Comparison of ENCODE assay signal across 25 cellular contexts in the genomic region with DNA sequence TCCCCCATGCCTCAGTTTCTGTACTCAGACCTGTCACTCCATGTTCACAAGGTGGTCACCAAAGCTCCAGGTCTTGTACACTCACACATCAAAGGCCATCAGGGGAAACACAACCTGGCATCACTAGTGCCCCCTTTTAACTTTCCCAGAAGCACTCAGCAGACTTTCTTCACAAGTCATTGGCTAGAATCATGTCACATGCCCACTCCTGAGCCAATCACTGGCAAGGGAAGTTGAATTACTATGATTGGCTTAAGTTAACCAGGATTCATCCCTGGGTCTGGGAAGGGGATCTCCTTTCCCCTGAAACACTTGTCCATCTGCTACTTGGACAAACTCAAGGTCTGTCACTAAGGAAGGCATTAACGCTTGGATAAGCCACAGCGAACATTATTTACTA.
A peak's percentile ranks its signal among the peaks of the same experiment; 100 is the strongest.
DNase-seq lines count a peak whose midpoint lies in the region; ATAC-seq, FAIRE-seq and TF ChIP-seq lines count a peak whose summit lies in the region.
"Had no signal": no experiment of that assay in that cellular context is flagged by ENCODE, and none has a peak within 500 bp of the region (broad histone marks: within the 10 kb centered on the region; RNA-seq: fewer than 3 reads in every experiment).

No MANE protein-coding gene starts in this region.

- no peak overlapping the region for H3K4me3 ChIP-seq in A549
- H3K4me3 ChIP-seq in CD4-positive, CD25-positive, alpha-beta regulatory T cell (ENCODE audit: low read depth, low read length) = no peak overlapping the region
- no peak overlapping the region for H3K4me3 ChIP-seq in WERI-Rb-1 (ENCODE audit: low read depth, low read length)
- no peak overlapping the region for H3K4me3 ChIP-seq in endodermal cell (ENCODE audit: low read length)
- H3K4me3 ChIP-seq: MG63, PC-9, SJCRH30 had no signal

- no peak overlapping the region for H3K27ac ChIP-seq in A549
- H3K27ac ChIP-seq in CD4-positive, CD25-positive, alpha-beta regulatory T cell (ENCODE audit: insufficient read depth, low read length, poor library complexity, severe bottlenecking) = peak overlapping the region; percentile 64
- H3K27ac ChIP-seq in WERI-Rb-1 = peak overlapping the region; percentile 20; the same call in 1 of the 2 replicates
- no peak overlapping the region for H3K27ac ChIP-seq in endodermal cell (ENCODE audit: low read depth, low read length)
- H3K27ac ChIP-seq: C4-2B, PC-9, SJCRH30 had no signal

- H3K4me3 Mint-ChIP-seq in CD4-positive, CD25-positive, alpha-beta regulatory T cell = peak overlapping the region in 1 of 4 donors; percentile 76
- H3K4me3 Mint-ChIP-seq in endodermal cell = no peak overlapping the region
- H3K4me3 Mint-ChIP-seq: B cell had no signal

- H3K9me3 Mint-ChIP-seq in CD4-positive, CD25-positive, alpha-beta regulatory T cell = peaks cover 0 to 10% (median 3%) of the 10 kb centered on the region in 7 donors
- H3K9me3 Mint-ChIP-seq in endodermal cell = peaks cover 17% of the 10 kb centered on the region

- H3K27me3 ChIP-seq in CD4-positive, CD25-positive, alpha-beta regulatory T cell (ENCODE audit: control insufficient read depth, insufficient read depth, low read length) = no peaks in the 10 kb centered on the region
- no peaks in the 10 kb centered on the region for H3K27me3 ChIP-seq in WERI-Rb-1 (ENCODE audit: insufficient read depth, low read depth, severe bottlenecking)
- H3K27me3 ChIP-seq in endodermal cell (ENCODE audit: control insufficient read depth, insufficient read depth, low read length, poor library complexity, severe bottlenecking) = no peaks in the 10 kb centered on the region
- H3K27me3 ChIP-seq: MG63, SJCRH30 had no signal

- POLR2A ChIA-PET in A549 (lab: Yijun Ruan, JAX) = no interaction called here

- TF ChIP-seq CTCF in A549 (IDR thresholded peaks at IDR 0.05) = no peak
- no peak for TF ChIP-seq CTCF in WERI-Rb-1 (IDR thresholded peaks at IDR 0.05; ENCODE audit: low read depth, low read length)
- no peak for TF ChIP-seq CTCF in endodermal cell (conservative IDR thresholded peaks at IDR 0.05)

- TF ChIP-seq RAD21 in A549 (conservative IDR thresholded peaks at IDR 0.05 in 1 of 2, IDR thresholded peaks at IDR 0.05 in 1 of 2) = no peak

- TF ChIP-seq POLR2A in A549 (IDR thresholded peaks at IDR 0.05; ENCODE audit: low read length) = no peak

- ATAC-seq in A549 (no peak), HG02840 (IDR thresholded peaks at IDR 0.05; ENCODE audit: low FRiP score, unreplicated experiment) (no peak), HG03469 (IDR thresholded peaks at IDR 0.05; ENCODE audit: unreplicated experiment) (no peak)
- ATAC-seq in CD4-positive, CD25-positive, alpha-beta regulatory T cell (ENCODE audit: low read depth in 2 of 2) = no peak
- ATAC-seq: Right ventricle myocardium inferior, SK-N-SH treated with all-trans-retinoic acid at 6 μM for 48 hours had no signal

- peaks cover 5% of the 10 kb centered on the region; the same call in 1 of the 3 replicates for H3K9me3 ChIP-seq in A549
- H3K9me3 ChIP-seq in CD4-positive, CD25-positive, alpha-beta regulatory T cell (ENCODE audit: control insufficient read depth in 2 of 2, low read length in 2 of 2) = peaks cover 0 to 4% of the 10 kb centered on the region in 2 experiments
- peaks cover 10% of the 10 kb centered on the region for H3K9me3 ChIP-seq in WERI-Rb-1 (ENCODE audit: severe bottlenecking)
- peaks cover 15% of the 10 kb centered on the region for H3K9me3 ChIP-seq in endodermal cell (ENCODE audit: control insufficient read depth, low read length)

- DNase-seq in A549 (ENCODE audit: low read depth in 1 of 2, low spot score in 1 of 2) (no peak), NAMALWA (ENCODE audit: low spot score) (peak; percentile 17), WERI-Rb-1 (peak; percentile 55), endodermal cell (no peak)
- no peak for DNase-seq in CD4-positive, CD25-positive, alpha-beta regulatory T cell
- DNase-seq: KG1, MG63, NCI-H1048, NCI-H1417, NCI-H1694, NCI-H2081, NCI-H226, NCI-H510A, NCI-H774, SJCRH30 had no signal

- H3K36me3 Mint-ChIP-seq in CD4-positive, CD25-positive, alpha-beta regulatory T cell = peaks cover 3% of the 10 kb centered on the region
- H3K36me3 Mint-ChIP-seq in endodermal cell (ENCODE audit: low read depth) = no peaks in the 10 kb centered on the region

- peak overlapping the region; percentile 80 to 95 (median 94) for H3K27ac Mint-ChIP-seq in CD4-positive, CD25-positive, alpha-beta regulatory T cell
- H3K27ac Mint-ChIP-seq in endodermal cell = no peak overlapping the region
- H3K27ac Mint-ChIP-seq: B cell had no signal

- no peaks in the 10 kb centered on the region for H3K27me3 Mint-ChIP-seq in CD4-positive, CD25-positive, alpha-beta regulatory T cell
- no peaks in the 10 kb centered on the region for H3K27me3 Mint-ChIP-seq in endodermal cell (ENCODE audit: insufficient read depth)
- H3K27me3 Mint-ChIP-seq: B cell had no signal

- WGBS in A549 (ENCODE audit: missing lambda C conversion rate) = 94% methylated on average over 2 of the region's 2 CpGs
- WGBS in endodermal cell (ENCODE audit: insufficient coverage in 1 of 2, insufficient read length in 1 of 2), 2 experiments = 98% methylated on average over 2 of the region's 2 CpGs; no CpG with 5 or more reads in 1 of the 2 experiments

- no peak for FAIRE-seq in A549 (lab: Jason Lieb, UNC)
- FAIRE-seq: D721Med, H54, HepG2 had no signal

- peaks cover 14 to 34% (median 20%) of the 10 kb centered on the region in 4 donors for H3K4me1 Mint-ChIP-seq in CD4-positive, CD25-positive, alpha-beta regulatory T cell
- H3K4me1 Mint-ChIP-seq in endodermal cell = peaks cover 6% of the 10 kb centered on the region

- no peak overlapping the region for H3K4me2 ChIP-seq in A549
- H3K4me2 ChIP-seq: PC-9 had no signal

- no peaks in the 10 kb centered on the region for H3K36me3 ChIP-seq in CD4-positive, CD25-positive, alpha-beta regulatory T cell (ENCODE audit: control insufficient read depth, insufficient read depth, low read length)
- no peaks in the 10 kb centered on the region for H3K36me3 ChIP-seq in WERI-Rb-1
- H3K36me3 ChIP-seq in endodermal cell (ENCODE audit: control insufficient read depth, insufficient read depth, low read length) = no peaks in the 10 kb centered on the region
- H3K36me3 ChIP-seq: MG63, SJCRH30 had no signal

- CTCF ChIA-PET in A549 (lab: Yijun Ruan, JAX) = interaction anchor here (0.7 to 1.0 kb wide), 2 partner anchors 11 to 26 kb away, joined by 3 read pairs; no protein-coding TSS in a partner anchor

- TF ChIP-seq EP300 in A549 (IDR thresholded peaks at IDR 0.05) = no peak

- peaks cover 9% of the 10 kb centered on the region; the same call in 2 of the 3 replicates for H3K4me1 ChIP-seq in A549
- H3K4me1 ChIP-seq in CD4-positive, CD25-positive, alpha-beta regulatory T cell (ENCODE audit: control insufficient read depth, insufficient read depth, low read length, poor library complexity, severe bottlenecking) = peaks cover 23% of the 10 kb centered on the region
- no peaks in the 10 kb centered on the region for H3K4me1 ChIP-seq in endodermal cell (ENCODE audit: control insufficient read depth, insufficient read depth, low read length)
- H3K4me1 ChIP-seq: SJCRH30 had no signal

- H3K9ac ChIP-seq in endodermal cell (ENCODE audit: extremely low read depth, low read length, poor library complexity, severe bottlenecking) = no peak overlapping the region

TF ChIP-seq in A549, 52 proteins besides CTCF, POLR2A, EP300 and RAD21:
- TF ChIP-seq, protein P1, sequence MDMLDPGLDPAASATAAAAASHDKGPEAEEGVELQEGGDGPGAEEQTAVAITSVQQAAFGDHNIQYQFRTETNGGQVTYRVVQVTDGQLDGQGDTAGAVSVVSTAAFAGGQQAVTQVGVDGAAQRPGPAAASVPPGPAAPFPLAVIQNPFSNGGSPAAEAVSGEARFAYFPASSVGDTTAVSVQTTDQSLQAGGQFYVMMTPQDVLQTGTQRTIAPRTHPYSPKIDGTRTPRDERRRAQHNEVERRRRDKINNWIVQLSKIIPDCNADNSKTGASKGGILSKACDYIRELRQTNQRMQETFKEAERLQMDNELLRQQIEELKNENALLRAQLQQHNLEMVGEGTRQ (IDR thresholded peaks at IDR 0.05) = peak; percentile 18; the same call in 1 of the 2 replicates
- no peak for TF ChIP-seq TFCP2L1 (CRISPR knock-in tag; IDR thresholded peaks at IDR 0.05)

Comparison
In these comparisons a context has a peak if more than half of its experiments do, and no peak if none do; other contexts are left out.
1. DNase-seq: peak in NAMALWA (single experiment) and WERI-Rb-1 (single experiment); none in A549 (0 of 2), CD4-positive, CD25-positive, alpha-beta regulatory T cell (0 of 3) and endodermal cell (single experiment).
2. H3K27ac ChIP-seq: peak in CD4-positive, CD25-positive, alpha-beta regulatory T cell (single experiment) and WERI-Rb-1 (single experiment); none in A549 (0 of 2) and endodermal cell (single experiment).